ENCODE assay signal across 8 cellular contexts in the genomic region with DNA sequence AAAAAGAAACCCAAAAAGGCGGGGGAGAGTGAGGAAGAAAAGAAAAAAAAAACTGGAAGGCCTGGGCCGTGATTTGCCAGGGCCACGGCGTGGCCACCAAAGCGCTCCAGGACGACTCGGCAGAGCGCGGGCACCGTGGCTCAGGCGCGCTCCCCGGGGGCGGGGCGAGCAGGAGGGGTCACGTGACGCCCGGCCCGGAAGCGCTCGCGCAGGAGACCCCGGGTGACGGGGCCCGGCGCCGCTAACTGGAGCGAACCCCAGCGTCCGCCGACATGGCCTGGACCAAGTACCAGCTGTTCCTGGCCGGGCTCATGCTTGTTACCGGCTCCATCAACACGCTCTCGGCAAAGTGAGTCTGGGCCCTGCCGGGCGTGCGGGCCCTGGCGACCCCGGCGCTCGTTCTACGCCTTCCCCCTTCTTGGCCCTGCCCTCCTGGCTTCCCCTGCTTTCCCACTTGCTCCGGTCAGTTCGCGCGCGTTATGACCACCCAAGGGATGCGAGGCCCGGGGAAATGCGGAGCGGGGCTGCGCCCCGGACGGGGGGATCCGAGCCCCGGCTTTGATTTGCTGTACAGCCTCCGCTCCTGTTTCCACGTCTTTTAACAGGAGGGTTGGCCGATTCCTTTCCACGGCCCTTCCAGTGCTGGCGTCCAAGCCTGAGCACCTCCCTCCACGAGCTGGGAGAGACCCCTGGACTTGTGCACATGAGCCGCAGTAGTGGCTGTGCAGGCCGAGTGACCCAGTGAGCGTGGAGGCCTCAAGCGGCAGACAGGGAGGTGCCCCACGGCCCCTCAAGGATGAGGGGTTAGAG. TPM values are rescaled to one million over a fixed set of nuclear protein-coding genes. Genes with fewer than 3 reads are reported as not detected.
DNase-seq lines count a peak whose midpoint lies in the region; TF ChIP-seq lines count a peak whose summit lies in the region.

A gene with protein sequence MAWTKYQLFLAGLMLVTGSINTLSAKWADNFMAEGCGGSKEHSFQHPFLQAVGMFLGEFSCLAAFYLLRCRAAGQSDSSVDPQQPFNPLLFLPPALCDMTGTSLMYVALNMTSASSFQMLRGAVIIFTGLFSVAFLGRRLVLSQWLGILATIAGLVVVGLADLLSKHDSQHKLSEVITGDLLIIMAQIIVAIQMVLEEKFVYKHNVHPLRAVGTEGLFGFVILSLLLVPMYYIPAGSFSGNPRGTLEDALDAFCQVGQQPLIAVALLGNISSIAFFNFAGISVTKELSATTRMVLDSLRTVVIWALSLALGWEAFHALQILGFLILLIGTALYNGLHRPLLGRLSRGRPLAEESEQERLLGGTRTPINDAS (plus strand): TSS at position 207 of the 810 bp plus-strand sequence. CDS start 66 bp downstream, at position 273.

- H2AFZ ChIP-seq in MM.1S (ENCODE audit: low read length): peak within 1 kb of the TSS; percentile 93
- H2AFZ ChIP-seq in trophoblast cell (ENCODE audit: insufficient read depth, low read length, poor library complexity): peak within 1 kb of the TSS; percentile 80

- no peaks in the 10 kb centered on the region for H3K27me3 ChIP-seq in MM.1S (replicated peaks; ENCODE audit: insufficient read depth, low read length)
- no peaks in the 10 kb centered on the region for H3K27me3 ChIP-seq in adipocyte (replicated peaks; ENCODE audit: control insufficient read depth, insufficient read depth, low read length)
- no peaks in the 10 kb centered on the region for H3K27me3 ChIP-seq in cardiac muscle cell
- no peaks in the 10 kb centered on the region for H3K27me3 ChIP-seq in trophoblast cell (ENCODE audit: insufficient read depth, low read length)
- H3K27me3 ChIP-seq in tibial artery: no peaks in the 10 kb centered on the region

- H3K23ac ChIP-seq in trophoblast cell (ENCODE audit: low read length): no peak within 1 kb of the TSS

- peak within 1 kb of the TSS; percentile 76 for H4K91ac ChIP-seq in trophoblast cell (ENCODE audit: low read depth, low read length)

- H3K79me2 ChIP-seq in MM.1S (ENCODE audit: low read length): peaks cover 39% of the 10 kb centered on the region
- H3K79me2 ChIP-seq in trophoblast cell (ENCODE audit: control insufficient read depth, insufficient read depth, low read length, poor library complexity): peaks cover 10% of the 10 kb centered on the region

- peak within 1 kb of the TSS; percentile 71 for H3K18ac ChIP-seq in trophoblast cell (ENCODE audit: low read length)

- WGBS in trophoblast cell (ENCODE audit: extremely low coverage, insufficient coverage, insufficient read length): no CpG with 5 or more reads among the region's 68 CpGs

- H3K4me1 ChIP-seq in ES-I3 (ENCODE audit: insufficient read depth, low read length) (peaks cover 17% of the 10 kb centered on the region; the same call in 1 of the 2 replicates), MM.1S (ENCODE audit: low read length) (0 out of 2 replicates have a peak, but pooled peaks cover 3% of the 10 kb centered on the region), adipocyte (ENCODE audit: control insufficient read depth, insufficient read depth, low read length) (peaks cover 36% of the 10 kb centered on the region), cardiac muscle cell (ENCODE audit: low read depth) (peaks cover 4% of the 10 kb centered on the region), trophoblast cell (ENCODE audit: control insufficient read depth in 1 of 2, insufficient read depth in 2 of 2, low read length in 2 of 2) (peaks cover 16 to 25% of the 10 kb centered on the region in 2 experiments), tibial artery (peaks cover 0 to 52% (median 34%) of the 10 kb centered on the region in 4 donors)

- H3K14ac ChIP-seq in trophoblast cell (ENCODE audit: low read length): peak within 1 kb of the TSS; percentile 85

- H3K4ac ChIP-seq in trophoblast cell (ENCODE audit: low read depth, low read length): peak within 1 kb of the TSS; percentile 67

- no peak within 1 kb of the TSS for H2BK12ac ChIP-seq in trophoblast cell (ENCODE audit: low read length)

- H3K79me1 ChIP-seq in trophoblast cell (ENCODE audit: low read length): peaks cover 6% of the 10 kb centered on the region

- peak within 1 kb of the TSS; percentile 21 for H2AK5ac ChIP-seq in trophoblast cell (ENCODE audit: low read length)

- no peaks in the 10 kb centered on the region for H4K20me1 ChIP-seq in MM.1S (ENCODE audit: insufficient read depth, low read length)

- H3K4me2 ChIP-seq in MM.1S (ENCODE audit: low read depth, low read length): peak within 1 kb of the TSS; percentile 77
- peak within 1 kb of the TSS; percentile 73 for H3K4me2 ChIP-seq in trophoblast cell (ENCODE audit: low read length)

- H3K27ac ChIP-seq in MM.1S (ENCODE audit: low read length) (no peak within 1 kb of the TSS), cardiac muscle cell (no peak within 1 kb of the TSS), trophoblast cell (ENCODE audit: low read depth, low read length) (no peak within 1 kb of the TSS), tibial artery (peak within 1 kb of the TSS; percentile 88 to 93)

- no peaks in the 10 kb centered on the region for H3F3A ChIP-seq in MM.1S (ENCODE audit: insufficient read depth, low read length)

- H3K4me3 ChIP-seq in MM.1S (ENCODE audit: low read length): peak within 1 kb of the TSS; percentile 93
- peak within 1 kb of the TSS; percentile 91 for H3K4me3 ChIP-seq in adipocyte (ENCODE audit: low read length)
- H3K4me3 ChIP-seq in cardiac muscle cell: peak within 1 kb of the TSS; percentile 71
- H3K4me3 ChIP-seq in trophoblast cell (ENCODE audit: low read depth, low read length): peak within 1 kb of the TSS; percentile 89
- H3K4me3 ChIP-seq in tibial artery: peak within 1 kb of the TSS; percentile 72 to 85

- H3K9me3 ChIP-seq in ES-I3 (ENCODE audit: control insufficient read depth, insufficient read depth, low read length) (no peaks in the 10 kb centered on the region), MM.1S (replicated peaks; ENCODE audit: insufficient read depth, low read length) (no peaks in the 10 kb centered on the region), adipocyte (ENCODE audit: control insufficient read depth, low read length) (no peaks in the 10 kb centered on the region), cardiac muscle cell (ENCODE audit: low read depth) (no peaks in the 10 kb centered on the region), trophoblast cell (ENCODE audit: insufficient read depth, low read depth, low read length) (no peaks in the 10 kb centered on the region), tibial artery (no peaks in the 10 kb centered on the region)

- no peak for TF ChIP-seq CTCF in MM.1S (IDR thresholded peaks at IDR 0.05; ENCODE audit: low read length)
- TF ChIP-seq CTCF in cardiac muscle cell (IDR thresholded peaks at IDR 0.05; ENCODE audit: low read depth, low read length): no peak
- TF ChIP-seq CTCF in tibial artery (IDR thresholded peaks at IDR 0.05): no peak

- peak within 1 kb of the TSS; percentile 57 for H4K12ac ChIP-seq in trophoblast cell (ENCODE audit: low read depth, low read length)

- no peaks in the 10 kb centered on the region for H3K9me2 ChIP-seq in MM.1S (replicated peaks; ENCODE audit: insufficient read depth, low read length)

- H2BK5ac ChIP-seq in trophoblast cell (ENCODE audit: low read depth, low read length, poor library complexity): peak within 1 kb of the TSS; percentile 65

- peak within 1 kb of the TSS; percentile 69 for H2BK120ac ChIP-seq in trophoblast cell (ENCODE audit: insufficient read depth, low read length, poor library complexity)

- H3K9ac ChIP-seq in ES-I3 (ENCODE audit: low read depth, low read length) (peak within 1 kb of the TSS; percentile 95), MM.1S (ENCODE audit: low read length) (peak within 1 kb of the TSS; percentile 80), adipocyte (ENCODE audit: low read length) (peak within 1 kb of the TSS; percentile 96), trophoblast cell (ENCODE audit: low read length) (peak within 1 kb of the TSS; percentile 91)

- H4K8ac ChIP-seq in trophoblast cell (ENCODE audit: low read depth, low read length): peak within 1 kb of the TSS; percentile 80

- DNase-seq in GOT3 (lab: John Stamatoyannopoulos, UW): peak; percentile 21
- peak; percentile 84 for DNase-seq in MM.1S
- peak; percentile 72 for DNase-seq in SW480 (ENCODE audit: low spot score)
- peak; percentile 94 for DNase-seq in adipocyte (ENCODE audit: low read depth)
- peak; percentile 89 for DNase-seq in cardiac muscle cell (ENCODE audit: low read depth in 1 of 2, low spot score in 1 of 2)
- peak; percentile 80 to 86 for DNase-seq in trophoblast cell
- DNase-seq in tibial artery: peak; percentile 76 to 91

- intact Hi-C loops in tibial artery (cut with DNase I; ENCODE audit: low total_unique reads): no loop called here

- no peaks in the 10 kb centered on the region for H3K36me3 ChIP-seq in ES-I3 (ENCODE audit: insufficient read depth, low read length)
- no peaks in the 10 kb centered on the region for H3K36me3 ChIP-seq in MM.1S (replicated peaks; ENCODE audit: insufficient read depth, low read length)
- no peaks in the 10 kb centered on the region for H3K36me3 ChIP-seq in adipocyte (ENCODE audit: control insufficient read depth, insufficient read depth, low read length, severe bottlenecking)
- H3K36me3 ChIP-seq in cardiac muscle cell: no peaks in the 10 kb centered on the region
- H3K36me3 ChIP-seq in trophoblast cell (ENCODE audit: control insufficient read depth in 1 of 2, insufficient read depth in 2 of 2, low read length in 2 of 2): peaks cover 0 to 2% of the 10 kb centered on the region in 2 experiments
- peaks cover 0 to 6% (median 0%) of the 10 kb centered on the region in 3 donors for H3K36me3 ChIP-seq in tibial artery

RNA-seq across cellular contexts. Expression of the gene that starts here (rescaled TPM):
- 11.2 and 21.4 TPM in 2 replicates for total RNA-seq in cardiac muscle cell
- 4.2 and 7.2 TPM in 2 replicates for polyA plus RNA-seq in cardiac muscle cell
- polyA plus RNA-seq in trophoblast cell (2013): 22.9 and 23.5 TPM in 2 replicates

Comparison
In these comparisons a context has a peak if more than half of its experiments do, and no peak if none do; other contexts are left out.
1. DNase-seq: peak in every context shown above with its lines; median percentile 94 in adipocyte; 89 in cardiac muscle cell; 84 in MM.1S; 84 in tibial artery; 83 in trophoblast cell; 72 in SW480; 21 in GOT3.
2. H3K27ac ChIP-seq: peak in tibial artery (2 of 2); none in MM.1S (single experiment), cardiac muscle cell (single experiment) and trophoblast cell (single experiment).
3. Peak in every context shown above with its lines, with median percentiles within 50 percentile points of each other: H3K9ac ChIP-seq and H3K4me3 ChIP-seq.